In the genomic region with DNA sequence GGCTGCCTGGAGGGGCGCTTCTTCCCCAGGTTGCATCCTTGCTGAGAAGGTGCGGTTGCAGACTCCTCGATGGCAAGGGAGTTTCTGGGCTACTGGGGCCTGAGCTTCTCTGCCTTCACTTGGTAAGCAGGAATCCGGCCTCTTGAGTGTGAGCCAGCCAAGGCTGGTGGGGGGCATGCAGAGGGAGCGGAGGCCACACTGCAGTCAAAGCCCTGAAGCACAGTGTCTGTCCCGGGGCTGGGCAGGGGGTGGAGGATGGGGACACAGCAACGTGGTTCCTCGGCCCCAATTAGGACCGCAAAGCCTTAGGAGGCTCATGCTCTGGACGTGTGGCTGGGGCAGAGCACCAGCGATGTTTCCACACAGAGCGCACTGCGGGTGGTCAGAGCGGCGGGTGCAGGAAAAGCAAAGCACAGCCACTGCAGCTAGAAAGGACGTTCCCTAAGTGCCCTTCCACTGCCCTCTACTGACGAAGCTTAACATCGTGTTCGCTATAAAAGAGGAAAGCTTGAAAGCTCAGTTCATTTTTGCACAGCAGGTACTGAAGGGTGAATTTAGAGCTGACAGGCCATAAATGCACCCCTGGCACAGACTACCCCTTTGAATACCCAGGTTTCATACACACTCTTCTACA, we compare ENCODE assay signal across 13 cellular contexts.
A peak's percentile ranks its signal among the peaks of the same experiment; 100 is the strongest.
DNase-seq lines count a peak whose midpoint lies in the region; ATAC-seq and TF ChIP-seq lines count a peak whose summit lies in the region.
"Had no signal": no experiment of that assay in that cellular context is flagged by ENCODE, and none has a peak within 500 bp of the region (broad histone marks: within the 10 kb centered on the region; RNA-seq: fewer than 3 reads in every experiment).

No MANE protein-coding gene starts in this region.

- in situ Hi-C loops in KBM-7 (cut with MboI; ENCODE audit: low pct_unique_long_range_greater_than_20kb, low sequenced_read_pairs): no loop called here

- peak; percentile 45 for ATAC-seq in left lobe of liver
- ATAC-seq in HG03196 (IDR thresholded peaks at IDR 0.05; ENCODE audit: unreplicated experiment): no peak
- ATAC-seq: activated T-helper 17 cell treated with anti-CD3 and anti-CD28 coated beads, Interleukin-2, amount 50 U/mL, for 72 hours; pancreas had no signal

- H3K4me1 Mint-ChIP-seq in HFFc6 (ENCODE audit: low read depth): no peaks in the 10 kb centered on the region
- H3K4me1 Mint-ChIP-seq: activated T-helper 17 cell treated with anti-CD3 and anti-CD28 coated beads, Interleukin-2, amount 50 U/mL, for 72 hours; central memory CD8-positive, alpha-beta T cell had no signal

- no peak for TF ChIP-seq CTCF in HFFc6 (IDR thresholded peaks at IDR 0.05)

- no peak overlapping the region for H3K4me3 Mint-ChIP-seq in HFFc6
- H3K4me3 Mint-ChIP-seq: activated T-helper 17 cell treated with anti-CD3 and anti-CD28 coated beads, Interleukin-2, amount 50 U/mL, for 72 hours; central memory CD8-positive, alpha-beta T cell had no signal

- no peaks in the 10 kb centered on the region for H3K27me3 Mint-ChIP-seq in HFFc6 (ENCODE audit: insufficient read depth)

- peaks cover 17% of the 10 kb centered on the region for H3K9me3 Mint-ChIP-seq in HFFc6
- H3K9me3 Mint-ChIP-seq: activated T-helper 17 cell treated with anti-CD3 and anti-CD28 coated beads, Interleukin-2, amount 50 U/mL, for 72 hours; central memory CD8-positive, alpha-beta T cell had no signal

- no peaks in the 10 kb centered on the region for H3K36me3 Mint-ChIP-seq in HFFc6 (ENCODE audit: low read depth)

- DNase-seq in NCI-H2107 treated with DMSO at 0.1 percent for 48 hours (lab: John Stamatoyannopoulos, UW; ENCODE audit: unreplicated experiment) (peak; percentile 24), NCI-H2107 (lab: John Stamatoyannopoulos, UW) (no peak), KBM-7 (peak; percentile 11), SHP77 (lab: John Stamatoyannopoulos, UW) (peak; percentile 49 to 51), left lobe of liver (ENCODE audit: low spot score) (no peak), T-helper 9 cell (no peak), HFFc6 (no peak)
- DNase-seq: left ventricle myocardium inferior, NCI-H510A had no signal

- H3K27ac Mint-ChIP-seq in HFFc6: no peak overlapping the region
- H3K27ac Mint-ChIP-seq: activated T-helper 17 cell treated with anti-CD3 and anti-CD28 coated beads, Interleukin-2, amount 50 U/mL, for 72 hours had no signal

Comparison
In these comparisons a context has a peak if more than half of its experiments do, and no peak if none do; other contexts are left out.
1. DNase-seq: peak in NCI-H2107 treated with DMSO at 0.1 percent for 48 hours (single experiment), KBM-7 (single experiment) and SHP77 (2 of 2); none in NCI-H2107 (single experiment), left lobe of liver (single experiment), T-helper 9 cell (single experiment) and HFFc6 (single experiment).